ENCODE assay signal across 11 cellular contexts in genomic region chr10:31384589-31384949, GRCh38.
A peak's percentile ranks its signal among the peaks of the same experiment; 100 is the strongest.
DNase-seq lines count a peak whose midpoint lies in the region; ATAC-seq and TF ChIP-seq lines count a peak whose summit lies in the region.
"Had no signal": no experiment of that assay in that cellular context is flagged by ENCODE, and none has a peak within 500 bp of the region (broad histone marks: within the 10 kb centered on the region; RNA-seq: fewer than 3 reads in every experiment).

No MANE protein-coding gene starts in this region.

- H3K9ac ChIP-seq in PC-3 (ENCODE audit: low read length) = no peak overlapping the region

- H3K36me3 ChIP-seq in PC-3 (ENCODE audit: low read depth, low read length) = no peaks in the 10 kb centered on the region

- H3K4me2 ChIP-seq in PC-3 (ENCODE audit: low read length) = no peak overlapping the region

- H3K79me2 ChIP-seq in PC-3 (ENCODE audit: low read length) = no peaks in the 10 kb centered on the region

- no peaks in the 10 kb centered on the region for H3K9me3 ChIP-seq in PC-3 (ENCODE audit: low read length)
- H3K9me3 ChIP-seq: heart left ventricle had no signal

- BruUV-seq in PC-3 (replicated peaks; lab: Mats Ljungman, UMichigan) = no TSS peak

- H3K4me3 ChIP-seq in PC-3 (ENCODE audit: low read length) = no peak overlapping the region
- H3K4me3 ChIP-seq: heart left ventricle had no signal

- intact Hi-C loops in PC-3 (cut with micrococcal nuclease) = no loop called here

- H3F3A ChIP-seq in PC-3 (ENCODE audit: low read length, unreplicated experiment) = no peaks in the 10 kb centered on the region

- H3K9me2 ChIP-seq in PC-3 (replicated peaks; ENCODE audit: low read length) = no peaks in the 10 kb centered on the region

- ATAC-seq in GM19452 (IDR thresholded peaks at IDR 0.05; ENCODE audit: unreplicated experiment) (peak; percentile 5), HG02970 (IDR thresholded peaks at IDR 0.05; ENCODE audit: low FRiP score, unreplicated experiment) (peak; percentile 15), PC-3 (peak; percentile 45; the same call in 1 of the 2 replicates)

- H4K20me1 ChIP-seq in PC-3 (ENCODE audit: low read length) = no peaks in the 10 kb centered on the region

- CTCF ChIA-PET in PC-3 (lab: Charles Lee) = no interaction called here

- DNase-seq in Daoy (ENCODE audit: low read depth) (peak; percentile 19), PC-3 (peak; percentile 29), SHP77 treated with DMSO at 0.1 percent for 48 hours (lab: John Stamatoyannopoulos, UW) (no peak), NCI-H524 (lab: John Stamatoyannopoulos, UW) (no peak), hippocampal formation (lab: John Stamatoyannopoulos, UW) (no peak), DMS 273 treated with DMSO at 0.1 percent for 48 hours (lab: John Stamatoyannopoulos, UW) (no peak)
- DNase-seq: activated naive CD4-positive, alpha-beta T cell; EL; heart left ventricle had no signal

- no peak overlapping the region for H3K27ac ChIP-seq in PC-3 (ENCODE audit: low read length)
- H3K27ac ChIP-seq: heart left ventricle had no signal

- no peak for TF ChIP-seq CTCF in PC-3 (conservative IDR thresholded peaks at IDR 0.05; ENCODE audit: low read depth, low read length)

- no peak overlapping the region for H2AFZ ChIP-seq in PC-3 (ENCODE audit: low read length)

- H3K4me1 ChIP-seq in PC-3 (ENCODE audit: insufficient read depth, low read length) = peaks cover 13% of the 10 kb centered on the region

- POLR2A ChIA-PET in PC-3 (lab: Charles Lee; ENCODE audit: unreplicated experiment) = no interaction called here

- no peaks in the 10 kb centered on the region for H3K27me3 ChIP-seq in PC-3 (ENCODE audit: low read length)
- H3K27me3 ChIP-seq: heart left ventricle had no signal

Comparison
In these comparisons a context has a peak if more than half of its experiments do, and no peak if none do; other contexts are left out.
1. DNase-seq: peak in Daoy (single experiment) and PC-3 (single experiment); none in SHP77 treated with DMSO at 0.1 percent for 48 hours (single experiment), NCI-H524 (0 of 2), hippocampal formation (0 of 2) and DMS 273 treated with DMSO at 0.1 percent for 48 hours (single experiment).
2. Peak in every context shown above with its lines, with median percentiles within 50 percentile points of each other: ATAC-seq.